ENCODE assay signal across 16 cellular contexts in genomic region chr2:200422532-200423262, GRCh38.
DNase-seq lines count a peak whose midpoint lies in the region; ATAC-seq, FAIRE-seq and TF ChIP-seq lines count a peak whose summit lies in the region.
"Had no signal": no experiment of that assay in that cellular context is flagged by ENCODE, and none has a peak within 500 bp of the region (broad histone marks: within the 10 kb centered on the region; RNA-seq: fewer than 3 reads in every experiment).

No MANE protein-coding gene starts in this region.

- no peak overlapping the region for H2BK20ac ChIP-seq in IMR-90 (ENCODE audit: low read depth, low read length)

- POLR2A ChIA-PET in IMR-90 (lab: Charles Lee; ENCODE audit: unreplicated experiment), result no interaction called here

- dilution Hi-C loops in IMR-90 (cut with HindIII; ENCODE audit: low sequenced_read_pairs, unreplicated experiment), result no loop called here

- peak; percentile 13 for FAIRE-seq in astrocyte (lab: Jason Lieb, UNC)

- peaks cover 52% of the 10 kb centered on the region for H3K36me3 ChIP-seq in IMR-90 (ENCODE audit: control insufficient read depth, insufficient read depth, low read length)
- peaks cover 17% of the 10 kb centered on the region for H3K36me3 ChIP-seq in astrocyte (ENCODE audit: insufficient read depth, low read length)

- ATAC-seq in IMR-90 (ENCODE audit: low read depth) (no peak), GM18519 (IDR thresholded peaks at IDR 0.05; ENCODE audit: low FRiP score, unreplicated experiment) (no peak)
- ATAC-seq: activated naive CD8-positive, alpha-beta T cell treated with anti-CD3 and anti-CD28 coated beads, Interleukin-2, amount 50 U/mL, for 24 hours; left cardiac atrium had no signal

- no peak overlapping the region for H3K56ac ChIP-seq in IMR-90 (ENCODE audit: extremely low read depth, insufficient read depth, low read length)

- H3K4me3 Mint-ChIP-seq in astrocyte (ENCODE audit: unreplicated experiment), result no peak overlapping the region
- no peak overlapping the region for H3K4me3 Mint-ChIP-seq in nephron
- H3K4me3 Mint-ChIP-seq: activated naive CD8-positive, alpha-beta T cell treated with anti-CD3 and anti-CD28 coated beads, Interleukin-2, amount 50 U/mL, for 24 hours; activated T-cell treated with anti-CD3 and anti-CD28 coated beads, Interleukin-2, amount 50 U/mL, for 24 hours had no signal

- no peak overlapping the region for H3K14ac ChIP-seq in IMR-90 (replicated peaks; ENCODE audit: low read depth, low read length)

- TF ChIP-seq CTCF in IMR-90 (conservative IDR thresholded peaks at IDR 0.05; ENCODE audit: low read depth, low read length), result 0 out of 2 replicates have a peak, but pooled peaks have one; percentile 7
- TF ChIP-seq CTCF in astrocyte (IDR thresholded peaks at IDR 0.05; ENCODE audit: insufficient read depth, low read depth, low read length), result no peak
- no peak for TF ChIP-seq CTCF in nephron (IDR thresholded peaks at IDR 0.05; ENCODE audit: unreplicated experiment in 3 of 3)

- intact Hi-C loops in IMR-90 (cut with micrococcal nuclease), result no loop called here

- H3K18ac ChIP-seq in IMR-90 (ENCODE audit: low read depth, low read length), result no peak overlapping the region

- no peak overlapping the region for H2BK15ac ChIP-seq in IMR-90 (ENCODE audit: low read depth, low read length)

- H3K27me3 Mint-ChIP-seq in astrocyte (ENCODE audit: low read depth, unreplicated experiment) (no peaks in the 10 kb centered on the region), nephron (ENCODE audit: low read depth) (no peaks in the 10 kb centered on the region)
- H3K27me3 Mint-ChIP-seq: activated naive CD8-positive, alpha-beta T cell treated with anti-CD3 and anti-CD28 coated beads, Interleukin-2, amount 50 U/mL, for 24 hours; activated T-cell treated with anti-CD3 and anti-CD28 coated beads, Interleukin-2, amount 50 U/mL, for 24 hours had no signal

- peaks cover 10% of the 10 kb centered on the region for H3K9me1 ChIP-seq in IMR-90 (ENCODE audit: insufficient read depth, low read length)

- H3K9me3 ChIP-seq in IMR-90 (ENCODE audit: control insufficient read depth, insufficient read depth, low read length) (no peaks in the 10 kb centered on the region), astrocyte (ENCODE audit: insufficient read depth, low read depth, low read length) (no peaks in the 10 kb centered on the region)
- H3K9me3 ChIP-seq: colonic mucosa had no signal

- H3K27ac ChIP-seq in IMR-90 (ENCODE audit: insufficient read depth, low read length), result no peak overlapping the region
- no peak overlapping the region for H3K27ac ChIP-seq in astrocyte (ENCODE audit: low read depth, low read length)
- H3K27ac ChIP-seq: colonic mucosa had no signal

- peaks cover 12% of the 10 kb centered on the region for H3K4me1 Mint-ChIP-seq in astrocyte (ENCODE audit: low read depth, unreplicated experiment)
- no peaks in the 10 kb centered on the region for H3K4me1 Mint-ChIP-seq in nephron

- H3K4me1 ChIP-seq in IMR-90 (ENCODE audit: control insufficient read depth, insufficient read depth, low read length) (no peaks in the 10 kb centered on the region; the same call in 1 of the 2 replicates), astrocyte (ENCODE audit: insufficient read depth, low read length) (no peaks in the 10 kb centered on the region)
- H3K4me1 ChIP-seq: colonic mucosa had no signal

- in situ Hi-C loops in IMR-90 (cut with MboI; ENCODE audit: low sequenced_read_pairs), result no loop called here

- no peak overlapping the region for H3K4me3 ChIP-seq in IMR-90 (ENCODE audit: insufficient read depth, low read depth, low read length)
- no peak overlapping the region for H3K4me3 ChIP-seq in astrocyte (ENCODE audit: insufficient read depth, low read depth, low read length)
- H3K4me3 ChIP-seq: colonic mucosa had no signal

- H4K8ac ChIP-seq in IMR-90 (ENCODE audit: low read depth in 2 of 2, low read length in 2 of 2), result no peak overlapping the region

- H3K36me3 Mint-ChIP-seq in astrocyte (ENCODE audit: low read depth, unreplicated experiment) (peaks cover 23% of the 10 kb centered on the region), nephron (ENCODE audit: low read depth) (peaks cover 47% of the 10 kb centered on the region)

- no peak overlapping the region for H2BK5ac ChIP-seq in IMR-90 (ENCODE audit: low read depth, low read length, poor library complexity, severe bottlenecking)

- H3K23ac ChIP-seq in IMR-90 (ENCODE audit: low read depth, low read length), result no peak overlapping the region

- peak overlapping the region; percentile 47 for H3K4ac ChIP-seq in IMR-90 (ENCODE audit: low read depth, low read length)

- CTCF ChIA-PET in IMR-90 (lab: Yijun Ruan, JAX), result interaction anchor here (0.6 to 0.8 kb wide), 2 partner anchors 11 to 23 kb away, joined by 3 to 5 read pairs; no protein-coding TSS in a partner anchor

- H3K9me3 Mint-ChIP-seq in astrocyte (ENCODE audit: unreplicated experiment) (no peaks in the 10 kb centered on the region), nephron (no peaks in the 10 kb centered on the region)
- H3K9me3 Mint-ChIP-seq: activated naive CD8-positive, alpha-beta T cell treated with anti-CD3 and anti-CD28 coated beads, Interleukin-2, amount 50 U/mL, for 24 hours; activated T-cell treated with anti-CD3 and anti-CD28 coated beads, Interleukin-2, amount 50 U/mL, for 24 hours had no signal

- H4K91ac ChIP-seq in IMR-90 (ENCODE audit: insufficient read depth, low read depth, low read length), result no peak overlapping the region

- no peak overlapping the region for H4K5ac ChIP-seq in IMR-90 (ENCODE audit: low read depth, low read length)

- no TSS peak for BruUV-seq in IMR-90 (replicated peaks; lab: Mats Ljungman, UMichigan)

- H2AK9ac ChIP-seq in IMR-90 (replicated peaks; ENCODE audit: low read depth, low read length, poor library complexity), result no peak overlapping the region

- peak overlapping the region; percentile 74; the same call in 1 of the 2 replicates for H2AK5ac ChIP-seq in IMR-90 (ENCODE audit: low read depth, low read length)

- H3K4me2 ChIP-seq in IMR-90 (ENCODE audit: low read depth, low read length) (no peak overlapping the region), astrocyte (ENCODE audit: low read length) (no peak overlapping the region)

- peak overlapping the region; percentile 44 for H3K27ac Mint-ChIP-seq in astrocyte (ENCODE audit: unreplicated experiment)
- H3K27ac Mint-ChIP-seq in nephron, result peak overlapping the region in 2 of 3 experiments; percentile 15 to 33
- H3K27ac Mint-ChIP-seq: activated naive CD8-positive, alpha-beta T cell treated with anti-CD3 and anti-CD28 coated beads, Interleukin-2, amount 50 U/mL, for 24 hours; activated T-cell treated with anti-CD3 and anti-CD28 coated beads, Interleukin-2, amount 50 U/mL, for 24 hours had no signal

- TF ChIP-seq POLR2A in IMR-90 (IDR thresholded peaks at IDR 0.05; ENCODE audit: low read depth, low read length), result no peak

- H4K20me1 ChIP-seq in IMR-90 (ENCODE audit: insufficient read depth, low read length) (no peaks in the 10 kb centered on the region), astrocyte (ENCODE audit: insufficient read depth, low read length) (no peaks in the 10 kb centered on the region)

- H2BK120ac ChIP-seq in IMR-90 (ENCODE audit: low read depth, low read length), result no peak overlapping the region

- peaks cover 33 to 60% of the 10 kb centered on the region in 2 experiments for H3K79me1 ChIP-seq in IMR-90 (ENCODE audit: low read depth in 1 of 2, low read length in 2 of 2)

- WGBS in IMR-90 (ENCODE audit: extremely low coverage in 2 of 2, insufficient read length in 1 of 2), 2 experiments, result 100% methylated on average over 1 of the region's 7 CpGs; no CpG with 5 or more reads in 1 of the 2 experiments

- H3K27me3 ChIP-seq in IMR-90 (ENCODE audit: control insufficient read depth, insufficient read depth, low read length), result no peaks in the 10 kb centered on the region
- no peaks in the 10 kb centered on the region for H3K27me3 ChIP-seq in astrocyte (ENCODE audit: insufficient read depth, low read length)
- H3K27me3 ChIP-seq: colonic mucosa had no signal

- DNase-seq in ELR (ENCODE audit: low read depth), result peak; percentile 57
- no peak for DNase-seq in IMR-90
- DNase-seq in astrocyte (ENCODE audit: low read depth), result no peak
- DNase-seq in cerebellar nuclear complex (lab: John Stamatoyannopoulos, UW), result no peak
- DNase-seq in AG08395 (ENCODE audit: low spot score), result no peak
- DNase-seq: activated naive CD8-positive, alpha-beta T cell treated with anti-CD3 and anti-CD28 coated beads, Interleukin-2, amount 50 U/mL, for 24 hours; activated T-cell treated with anti-CD3 and anti-CD28 coated beads, Interleukin-2, amount 50 U/mL, for 24 hours; colonic mucosa; GDM1; hippocampal formation; left cardiac atrium; NCI-H2081; NCI-H526 treated with DMSO at 0.1 percent for 48 hours; stimulated activated CD4-positive, alpha-beta T cell treated with anti-CD3 and anti-CD28 coated beads, Interleukin-12 subunit alpha, Interleukin-12 subunit beta, amount 100 ng/mL, for 4 hours had no signal

- no peak for TF ChIP-seq RAD21 in IMR-90 (IDR thresholded peaks at IDR 0.05; ENCODE audit: low read length)

- H3K9ac ChIP-seq in IMR-90 (ENCODE audit: low read depth, low read length) (no peak overlapping the region), astrocyte (ENCODE audit: low read length) (no peak overlapping the region)

- H2AFZ ChIP-seq in IMR-90 (replicated peaks; ENCODE audit: low read length, poor library complexity) (no peak overlapping the region), astrocyte (ENCODE audit: low read depth, low read length) (no peak overlapping the region)

- no peaks in the 10 kb centered on the region for H3K79me2 ChIP-seq in astrocyte (ENCODE audit: insufficient read depth, low read length)

TF ChIP-seq in IMR-90, 13 proteins besides CTCF, POLR2A, EP300 and RAD21:
- TF ChIP-seq RFX5 (IDR thresholded peaks at IDR 0.05; ENCODE audit: low read depth, low read length) (no peak), CEBPB (IDR thresholded peaks at IDR 0.05; ENCODE audit: low read depth, low read length) (0 out of 2 replicates have a peak, but pooled peaks have one; percentile 21), NFE2L2 (IDR thresholded peaks at IDR 0.05; ENCODE audit: low read depth, low read length) (no peak)
